28 cellular contexts compared by ENCODE assay signal in the genomic region with DNA sequence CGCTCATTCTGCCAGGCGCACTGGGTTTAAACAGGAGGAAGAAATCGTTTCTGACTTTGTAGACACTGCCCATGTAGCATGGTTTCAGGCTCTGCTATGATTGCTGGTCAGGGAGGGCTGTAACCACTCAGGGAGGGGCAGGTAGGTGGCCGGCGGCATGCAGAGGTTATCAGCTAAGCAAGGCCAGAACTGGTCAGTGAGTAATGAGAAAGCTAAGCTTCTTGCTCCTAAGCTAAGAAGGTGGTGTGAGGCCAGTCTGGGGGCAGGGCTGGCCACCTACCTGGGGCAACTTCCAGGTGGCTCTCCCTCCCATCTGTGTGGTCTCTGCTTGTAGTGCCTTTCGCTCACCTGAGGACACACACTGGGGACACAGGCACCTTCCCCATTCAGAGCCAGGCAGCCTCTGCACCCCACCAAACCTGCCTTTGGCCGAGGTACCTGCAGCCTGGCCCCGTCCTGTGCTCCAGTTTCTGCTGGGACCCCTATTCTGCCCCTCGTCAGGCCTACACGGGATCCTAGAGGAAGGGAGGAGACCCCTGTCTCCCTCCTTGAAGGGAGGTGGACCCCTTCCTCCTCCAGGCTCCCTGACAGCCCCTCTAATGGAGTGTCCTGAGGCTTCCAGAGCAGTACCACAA.
"Had no signal": no experiment of that assay in that cellular context is flagged by ENCODE, and none has a peak within 500 bp of the region (broad histone marks: within the 10 kb centered on the region; RNA-seq: fewer than 3 reads in every experiment).

No MANE protein-coding gene starts in this region.

- H3K27me3 ChIP-seq: gastrocnemius medialis, neural progenitor cell, sigmoid colon, suprapubic skin, tibial artery had no signal

- H3K36me3 ChIP-seq: gastrocnemius medialis, neural progenitor cell, prostate gland, sigmoid colon, suprapubic skin had no signal

- ATAC-seq: activated T-helper 17 cell treated with anti-CD3 and anti-CD28 coated beads, Interleukin-2, amount 50 U/mL, for 72 hours; esophagus mucosa; gastrocnemius medialis; naive thymus-derived CD8-positive, alpha-beta T cell; stimulated activated naive B cell treated with anti-CD40 and anti-IgM and Interleukin-4, amounts not matched to agents 10 μg/mL and 1 μg/mL and 100 μg/mL, for 72 hours had no signal

- FAIRE-seq: small intestine, TTC549 had no signal

- H3K27ac ChIP-seq: gastrocnemius medialis, neural progenitor cell, prostate gland, sigmoid colon, suprapubic skin, tibial artery had no signal

- H2AFZ ChIP-seq: neural progenitor cell had no signal

- H3K9me3 ChIP-seq: gastrocnemius medialis, prostate gland, sigmoid colon, suprapubic skin, tibial artery had no signal

- H3K4me2 ChIP-seq: neural progenitor cell had no signal

- DNase-seq: activated CD4-positive, alpha-beta memory T cell treated with anti-CD3 and anti-CD28 coated beads, Interleukin-2, amount 10 ng/mL, durations not matched to agents 7 days and 5 days; activated CD4-positive, alpha-beta T cell treated with anti-CD3 and anti-CD28 coated beads, Interleukin-2, amount 10 ng/mL, durations not matched to agents 7 days and 5 days; activated CD4-positive, CD25-positive, alpha-beta regulatory T cell treated with anti-CD3 and anti-CD28 coated beads, Interleukin-2, amount 50 U/mL, for 72 hours; activated CD8-positive, alpha-beta memory T cell treated with anti-CD3 and anti-CD28 coated beads, Interleukin-2, amount 50 U/mL, for 48 hours; activated gamma-delta T cell treated with Interleukin-2 at 50 U/mL for 16 hours; activated naive CD4-positive, alpha-beta T cell treated with anti-CD3 and anti-CD28 coated beads, Interleukin-2, amount 50 U/mL, for 16 hours; activated T-cell treated with anti-CD3 and anti-CD28 coated beads, Interleukin-2, amount 50 U/mL, for 24 hours; amygdala; central memory CD4-positive, alpha-beta T cell; endodermal cell; gastrocnemius medialis; glutamatergic neuron; hippocampal formation; immature natural killer cell; naive thymus-derived CD8-positive, alpha-beta T cell; sigmoid colon; small intestine; stimulated activated CD4-positive, alpha-beta T cell treated with anti-CD3 and anti-CD28 coated beads, Interleukin-1b, Interleukin-23, amount 100 ng/mL, for 48 hours; stimulated activated naive B cell treated with anti-CD40 and anti-IgM and Interleukin-4, amounts not matched to agents 10 μg/mL and 1 μg/mL and 100 μg/mL, for 72 hours; SW 1271; T-helper 9 cell; tibial artery had no signal

- H3K4me1 ChIP-seq: neural progenitor cell, prostate gland, suprapubic skin had no signal

- H3K4me3 ChIP-seq: gastrocnemius medialis, neural progenitor cell, prostate gland, sigmoid colon, suprapubic skin, tibial artery had no signal

- H3K9ac ChIP-seq: neural progenitor cell had no signal
